In the genomic region with DNA sequence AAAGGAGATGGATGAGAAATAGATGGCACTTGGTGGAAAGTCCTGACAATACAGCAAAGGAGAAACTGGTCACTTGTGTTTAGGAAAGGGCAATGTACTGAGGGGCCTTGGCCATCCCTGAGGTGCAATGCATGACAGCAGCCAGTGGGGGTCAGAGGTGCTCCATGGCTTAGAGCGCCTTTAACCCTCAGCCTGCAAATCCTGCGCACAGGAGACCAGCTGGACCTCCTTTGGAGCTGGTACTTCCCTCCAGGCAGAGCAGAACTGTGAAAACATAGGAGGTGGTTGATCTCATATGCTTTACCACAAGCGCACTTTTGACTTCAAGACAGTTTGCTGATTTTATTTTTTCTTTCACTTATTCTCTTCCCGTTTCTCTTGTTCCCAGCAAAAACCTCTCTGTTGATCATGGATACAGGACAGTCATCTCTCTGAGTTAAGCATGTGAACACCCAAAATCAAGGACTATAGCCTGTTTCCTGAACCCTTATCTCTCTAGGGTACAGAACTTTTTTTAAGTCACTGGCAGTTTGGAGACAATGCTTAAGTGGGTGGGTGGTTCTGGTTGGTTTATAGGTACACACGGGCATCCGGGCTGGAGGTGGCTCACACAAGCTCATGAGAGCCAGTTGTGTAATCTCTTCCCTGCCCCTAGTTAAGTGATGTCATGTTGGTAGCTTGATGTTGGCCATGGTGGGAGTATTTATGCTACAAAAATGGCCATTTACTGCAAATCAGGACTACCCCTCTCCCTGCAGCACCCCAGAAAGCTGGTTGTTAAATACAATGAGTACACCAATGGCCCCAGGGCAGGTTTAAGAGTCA, we compare ENCODE assay signal across 8 cellular contexts. TPM values are rescaled to one million over a fixed set of nuclear protein-coding genes. Genes with fewer than 3 reads are reported as not detected.
DNase-seq lines count a peak whose midpoint lies in the region; ATAC-seq and TF ChIP-seq lines count a peak whose summit lies in the region.

No MANE protein-coding gene starts in this region.

- DNase-seq in CD8-positive, alpha-beta memory T cell = peak; percentile 39 to 65 (median 56)
- DNase-seq in NT2/D1 (ENCODE audit: low read depth, low spot score) (peak; percentile 74), endodermal cell (peak; percentile 94), middle frontal gyrus (ENCODE audit: extremely low spot score, low spot score) (peak; percentile 62)
- DNase-seq in activated CD8-positive, alpha-beta memory T cell treated with anti-CD3 and anti-CD28 coated beads for 48 hours (ENCODE audit: low read depth in 2 of 3, low spot score in 2 of 3) = peak; percentile 47 to 56 (median 52)
- peak; percentile 87 for DNase-seq in stimulated activated CD8-positive, alpha-beta memory T cell treated with anti-CD3 and anti-CD28 coated beads, Interleukin-4, amount 100 ng/mL, for 48 hours

- CTCF ChIA-PET in CD8-positive, alpha-beta memory T cell (lab: Charles Lee) = interaction anchor here (0.7 to 3.8 kb wide), 15 partner anchors 20 to 955 kb away, joined by 3 to 23 read pairs (median 3); partner anchors contain the start of gene GPBP1

- peak; percentile 98 for TF ChIP-seq CTCF in endodermal cell (conservative IDR thresholded peaks at IDR 0.05)

- H3K36me3 Mint-ChIP-seq in CD8-positive, alpha-beta memory T cell = no peaks in the 10 kb centered on the region
- no peaks in the 10 kb centered on the region for H3K36me3 Mint-ChIP-seq in endodermal cell (ENCODE audit: low read depth)

- no peak overlapping the region for H3K4me3 ChIP-seq in CD8-positive, alpha-beta memory T cell (ENCODE audit: low read length)
- H3K4me3 ChIP-seq in NT2/D1 (ENCODE audit: insufficient read length, low read depth) (no peak overlapping the region), endodermal cell (ENCODE audit: low read length) (no peak overlapping the region)

- peak overlapping the region in 3 of 8 donors; percentile 32 to 64 (median 35) for H3K27ac Mint-ChIP-seq in CD8-positive, alpha-beta memory T cell
- H3K27ac Mint-ChIP-seq in endodermal cell = no peak overlapping the region

- POLR2A ChIA-PET in CD8-positive, alpha-beta memory T cell (lab: Charles Lee) = interaction anchor here (0.6 kb wide), 1 partner anchor 321 kb away, joined by 3 read pairs; no protein-coding TSS in a partner anchor

- H3K4me1 Mint-ChIP-seq in CD8-positive, alpha-beta memory T cell = peaks cover 8 to 15% (median 9%) of the 10 kb centered on the region in 3 donors
- H3K4me1 Mint-ChIP-seq in endodermal cell = peaks cover 8% of the 10 kb centered on the region

- no peaks in the 10 kb centered on the region for H3K27me3 ChIP-seq in CD8-positive, alpha-beta memory T cell (ENCODE audit: insufficient read depth, low read length, poor library complexity, severe bottlenecking)
- H3K27me3 ChIP-seq in NT2/D1 (ENCODE audit: insufficient read depth, insufficient read length) (no peaks in the 10 kb centered on the region), endodermal cell (ENCODE audit: control insufficient read depth, insufficient read depth, low read length, poor library complexity, severe bottlenecking) (no peaks in the 10 kb centered on the region)

- H3K9me3 ChIP-seq in CD8-positive, alpha-beta memory T cell (ENCODE audit: low read length) = no peaks in the 10 kb centered on the region
- H3K9me3 ChIP-seq in NT2/D1 (ENCODE audit: insufficient read depth, low read length) (no peaks in the 10 kb centered on the region), endodermal cell (ENCODE audit: control insufficient read depth, low read length) (no peaks in the 10 kb centered on the region)

- ATAC-seq in GM19463 (IDR thresholded peaks at IDR 0.05; ENCODE audit: unreplicated experiment) (peak; percentile 93), HG03558 (IDR thresholded peaks at IDR 0.05; ENCODE audit: extremely low read depth, unreplicated experiment) (peak; percentile 74)

- no peak overlapping the region for H3K27ac ChIP-seq in CD8-positive, alpha-beta memory T cell (ENCODE audit: low read depth, low read length)
- no peak overlapping the region for H3K27ac ChIP-seq in endodermal cell (ENCODE audit: low read depth, low read length)

- 50 to 57% methylated on average over 5 to 6 of the region's 6 CpGs for WGBS in endodermal cell (ENCODE audit: insufficient coverage in 1 of 2, insufficient read length in 1 of 2), 2 experiments

- peak overlapping the region in 4 of 7 donors; percentile 14 to 70 (median 16) for H3K4me3 Mint-ChIP-seq in CD8-positive, alpha-beta memory T cell
- no peak overlapping the region for H3K4me3 Mint-ChIP-seq in endodermal cell

- H3K27me3 Mint-ChIP-seq in CD8-positive, alpha-beta memory T cell = peaks cover 0 to 10% of the 10 kb centered on the region in 2 donors
- peaks cover 19% of the 10 kb centered on the region for H3K27me3 Mint-ChIP-seq in endodermal cell (ENCODE audit: insufficient read depth)

- no peak overlapping the region for H3K9ac ChIP-seq in NT2/D1 (ENCODE audit: insufficient read length, low read depth)
- H3K9ac ChIP-seq in endodermal cell (ENCODE audit: extremely low read depth, low read length, poor library complexity, severe bottlenecking) = no peak overlapping the region

- no peaks in the 10 kb centered on the region for H3K9me3 Mint-ChIP-seq in CD8-positive, alpha-beta memory T cell
- peaks cover 2% of the 10 kb centered on the region for H3K9me3 Mint-ChIP-seq in endodermal cell

- no peaks in the 10 kb centered on the region for H3K36me3 ChIP-seq in CD8-positive, alpha-beta memory T cell (ENCODE audit: insufficient read depth, low read length)
- H3K36me3 ChIP-seq in NT2/D1 (ENCODE audit: insufficient read depth, insufficient read length, low read length) (no peaks in the 10 kb centered on the region), endodermal cell (ENCODE audit: control insufficient read depth, insufficient read depth, low read length) (no peaks in the 10 kb centered on the region)

- peaks cover 8% of the 10 kb centered on the region for H3K4me1 ChIP-seq in CD8-positive, alpha-beta memory T cell (ENCODE audit: insufficient read depth, low read length)
- H3K4me1 ChIP-seq in NT2/D1 (ENCODE audit: insufficient read depth, insufficient read length) = peaks cover 3% of the 10 kb centered on the region
- H3K4me1 ChIP-seq in endodermal cell (ENCODE audit: control insufficient read depth, insufficient read depth, low read length) = no peaks in the 10 kb centered on the region

RNA-seq across cellular contexts. Expression of gene ANKRD55, which starts 37.6 kb away (rescaled TPM):
- not detected for total RNA-seq in CD8-positive, alpha-beta memory T cell
- not detected for polyA plus RNA-seq in CD8-positive, alpha-beta memory T cell
- total RNA-seq in endodermal cell = under 1 TPM; 0.27 to 0.29 TPM
- polyA plus RNA-seq in endodermal cell (2013, experiment 1 of 2) = 0.32 TPM
- 0.25 TPM for polyA plus RNA-seq in endodermal cell (2013, experiment 2 of 2)
